21 cellular contexts compared by ENCODE assay signal in the genomic region with DNA sequence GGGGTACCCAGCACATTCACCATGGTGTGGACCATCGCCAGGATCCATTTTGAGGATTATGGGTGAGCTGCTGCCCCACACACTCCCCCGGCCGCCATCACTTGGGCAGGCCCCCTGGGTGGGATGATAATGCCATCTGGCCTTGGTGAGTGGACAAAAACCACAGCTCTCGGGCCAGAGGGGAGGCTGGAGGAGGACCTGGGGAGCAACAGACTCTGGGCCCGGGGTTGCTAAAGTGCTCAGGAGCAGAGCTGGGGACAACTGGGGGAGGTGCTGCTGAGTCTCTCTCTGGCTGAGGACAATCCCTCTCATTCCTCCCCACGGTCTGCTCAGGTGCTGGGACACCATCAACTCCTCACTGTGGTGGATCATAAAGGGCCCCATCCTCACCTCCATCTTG. TPM values are rescaled to one million over a fixed set of nuclear protein-coding genes. Genes with fewer than 3 reads are reported as not detected.
A peak's percentile ranks its signal among the peaks of the same experiment; 100 is the strongest.
DNase-seq lines count a peak whose midpoint lies in the region; ATAC-seq and TF ChIP-seq lines count a peak whose summit lies in the region.
"Had no signal": no experiment of that assay in that cellular context is flagged by ENCODE, and none has a peak within 500 bp of the region (broad histone marks: within the 10 kb centered on the region; RNA-seq: fewer than 3 reads in every experiment).

No MANE protein-coding gene starts in this region.

- H3K4me3 ChIP-seq in IMR-90 (ENCODE audit: insufficient read depth, low read depth, low read length), result no peak overlapping the region
- H3K4me3 ChIP-seq in effector memory CD4-positive, alpha-beta T cell (ENCODE audit: insufficient read depth, low read depth, low read length, poor library complexity, severe bottlenecking), result peak overlapping the region; percentile 2
- H3K4me3 ChIP-seq: SJCRH30 had no signal

- CTCF ChIA-PET in activated naive CD4-positive, alpha-beta T cell treated with anti-CD3 and anti-CD28 coated beads, Interleukin-2, amount 10 ng/mL, durations not matched to agents 7 days and 5 days (lab: Charles Lee), result interaction anchor here (0.7 to 9.6 kb wide), 4 partner anchors 8 to 213 kb away, joined by 3 to 98 read pairs (median 3); no protein-coding TSS in a partner anchor
- CTCF ChIA-PET in IMR-90 (lab: Yijun Ruan, JAX), result no interaction called here

- dilution Hi-C loops in IMR-90 (cut with HindIII; ENCODE audit: low sequenced_read_pairs, unreplicated experiment), result no loop called here

- TF ChIP-seq CTCF in IMR-90 (conservative IDR thresholded peaks at IDR 0.05; ENCODE audit: low read depth, low read length), result no peak

- no peaks in the 10 kb centered on the region for H3K9me1 ChIP-seq in IMR-90 (ENCODE audit: insufficient read depth, low read length)

- no peaks in the 10 kb centered on the region for H3K9me3 Mint-ChIP-seq in activated naive CD4-positive, alpha-beta T cell treated with anti-CD3 and anti-CD28 coated beads, Interleukin-2, amount 10 ng/mL, durations not matched to agents 7 days and 5 days
- peaks cover 0 to 4% of the 10 kb centered on the region in 2 donors for H3K9me3 Mint-ChIP-seq in activated naive CD4-positive, alpha-beta T cell treated with anti-CD3 and anti-CD28 coated beads, Interleukin-2, amount 50 U/mL, for 72 hours

- no peak overlapping the region for H4K8ac ChIP-seq in IMR-90 (ENCODE audit: low read depth in 2 of 2, low read length in 2 of 2)

- H3K9ac ChIP-seq in IMR-90 (ENCODE audit: low read depth, low read length), result no peak overlapping the region

- no peak overlapping the region for H2BK120ac ChIP-seq in IMR-90 (ENCODE audit: low read depth, low read length)

- no peaks in the 10 kb centered on the region for H4K20me1 ChIP-seq in IMR-90 (ENCODE audit: insufficient read depth, low read length)

- no peak for TF ChIP-seq POLR2A in IMR-90 (IDR thresholded peaks at IDR 0.05; ENCODE audit: low read depth, low read length)

- H2BK5ac ChIP-seq in IMR-90 (ENCODE audit: low read depth, low read length, poor library complexity, severe bottlenecking), result no peak overlapping the region

- H3K79me1 ChIP-seq in IMR-90 (ENCODE audit: low read depth in 1 of 2, low read length in 2 of 2), result no peaks in the 10 kb centered on the region

- H2AFZ ChIP-seq in IMR-90 (replicated peaks; ENCODE audit: low read length, poor library complexity), result peak overlapping the region; percentile 19

- no peaks in the 10 kb centered on the region for H3K36me3 ChIP-seq in IMR-90 (ENCODE audit: control insufficient read depth, insufficient read depth, low read length)
- H3K36me3 ChIP-seq in effector memory CD4-positive, alpha-beta T cell (ENCODE audit: control insufficient read depth, insufficient read depth, low read length), result peaks cover 11% of the 10 kb centered on the region
- H3K36me3 ChIP-seq: SJCRH30 had no signal

- TF ChIP-seq RAD21 in IMR-90 (IDR thresholded peaks at IDR 0.05; ENCODE audit: low read length), result no peak

- H3K4me2 ChIP-seq in IMR-90 (ENCODE audit: low read depth, low read length), result no peak overlapping the region

- H4K91ac ChIP-seq in IMR-90 (ENCODE audit: insufficient read depth, low read depth, low read length), result no peak overlapping the region

- POLR2A ChIA-PET in IMR-90 (lab: Charles Lee; ENCODE audit: unreplicated experiment), result no interaction called here

- peak overlapping the region; percentile 85 for H3K27ac Mint-ChIP-seq in activated naive CD4-positive, alpha-beta T cell treated with anti-CD3 and anti-CD28 coated beads, Interleukin-2, amount 10 ng/mL, durations not matched to agents 7 days and 5 days
- no peak overlapping the region for H3K27ac Mint-ChIP-seq in activated naive CD4-positive, alpha-beta T cell treated with anti-CD3 and anti-CD28 coated beads, Interleukin-2, amount 50 U/mL, for 72 hours

- H3K18ac ChIP-seq in IMR-90 (ENCODE audit: low read depth, low read length), result no peak overlapping the region

- BruUV-seq in IMR-90 (replicated peaks; lab: Mats Ljungman, UMichigan), result no TSS peak

- in situ Hi-C loops in IMR-90 (cut with MboI; ENCODE audit: low sequenced_read_pairs), result loop anchor here (10.0 kb wide), 1 partner anchor 277 kb away; no protein-coding TSS in a partner anchor

- no peak overlapping the region for H2BK15ac ChIP-seq in IMR-90 (ENCODE audit: low read depth, low read length)

- 0% methylated on average over 1 of the region's 6 CpGs; no CpG with 5 or more reads in 1 of the 2 experiments for WGBS in IMR-90 (ENCODE audit: extremely low coverage in 2 of 2, insufficient read length in 1 of 2), 2 experiments

- intact Hi-C loops in IMR-90 (cut with micrococcal nuclease), result no loop called here

- H2BK20ac ChIP-seq in IMR-90 (ENCODE audit: low read depth, low read length), result no peak overlapping the region

- H3K27ac ChIP-seq in IMR-90 (ENCODE audit: insufficient read depth, low read length), result no peak overlapping the region
- H3K27ac ChIP-seq in effector memory CD4-positive, alpha-beta T cell (ENCODE audit: insufficient read depth, low read length, poor library complexity, severe bottlenecking), result no peak overlapping the region
- H3K27ac ChIP-seq in temporal lobe (ENCODE audit: low read depth, low read length), result peak overlapping the region; percentile 70
- H3K27ac ChIP-seq: SJCRH30 had no signal

- H3K4me3 Mint-ChIP-seq in activated naive CD4-positive, alpha-beta T cell treated with anti-CD3 and anti-CD28 coated beads, Interleukin-2, amount 10 ng/mL, durations not matched to agents 7 days and 5 days, result no peak overlapping the region
- H3K4me3 Mint-ChIP-seq: CD14-positive monocyte had no signal

- H3K27me3 Mint-ChIP-seq in activated naive CD4-positive, alpha-beta T cell treated with anti-CD3 and anti-CD28 coated beads, Interleukin-2, amount 10 ng/mL, durations not matched to agents 7 days and 5 days, result no peaks in the 10 kb centered on the region

- no peaks in the 10 kb centered on the region for H3K4me1 ChIP-seq in IMR-90 (ENCODE audit: control insufficient read depth, insufficient read depth, low read length)
- H3K4me1 ChIP-seq in effector memory CD4-positive, alpha-beta T cell (ENCODE audit: control insufficient read depth, insufficient read depth, low read length, poor library complexity, severe bottlenecking), result peaks cover 73% of the 10 kb centered on the region
- H3K4me1 ChIP-seq: SJCRH30 had no signal

- DNase-seq in activated naive CD4-positive, alpha-beta T cell treated with anti-CD3 and anti-CD28 coated beads, Interleukin-2, amount 10 ng/mL, durations not matched to agents 7 days and 5 days, result no peak
- no peak for DNase-seq in activated naive CD4-positive, alpha-beta T cell treated with anti-CD3 and anti-CD28 coated beads, Interleukin-2, amount 50 U/mL, for 72 hours (ENCODE audit: low spot score in 2 of 2)
- no peak for DNase-seq in IMR-90
- no peak for DNase-seq in effector memory CD4-positive, alpha-beta T cell
- no peak for DNase-seq in D341Med (ENCODE audit: low spot score)
- DNase-seq: COR-L47, DMS 273 treated with DMSO at 0.1 percent for 48 hours, DMS79 treated with DMSO at 0.1 percent for 48 hours, GOT3, HCEC 1CT, Kasumi-1, NCI-H1694, NCI-H2081, NCI-H2171, NCI-H524 treated with DMSO at 0.1 percent for 48 hours, SJCRH30 had no signal

- H3K9me3 ChIP-seq in IMR-90 (ENCODE audit: control insufficient read depth, insufficient read depth, low read length), result no peaks in the 10 kb centered on the region
- H3K9me3 ChIP-seq in effector memory CD4-positive, alpha-beta T cell (ENCODE audit: control insufficient read depth, low read length), result no peaks in the 10 kb centered on the region
- H3K9me3 ChIP-seq: SJCRH30 had no signal

- no peak overlapping the region for H3K23ac ChIP-seq in IMR-90 (ENCODE audit: low read depth, low read length)

- H2AK5ac ChIP-seq in IMR-90 (ENCODE audit: low read depth, low read length), result no peak overlapping the region

- no peak overlapping the region for H3K56ac ChIP-seq in IMR-90 (ENCODE audit: extremely low read depth, insufficient read depth, low read length)

- H3K14ac ChIP-seq in IMR-90 (replicated peaks; ENCODE audit: low read depth, low read length), result no peak overlapping the region

- H3K36me3 Mint-ChIP-seq in activated naive CD4-positive, alpha-beta T cell treated with anti-CD3 and anti-CD28 coated beads, Interleukin-2, amount 10 ng/mL, durations not matched to agents 7 days and 5 days, result peaks cover 46% of the 10 kb centered on the region
- H3K36me3 Mint-ChIP-seq in activated naive CD4-positive, alpha-beta T cell treated with anti-CD3 and anti-CD28 coated beads, Interleukin-2, amount 50 U/mL, for 72 hours, result peaks cover 0 to 5% of the 10 kb centered on the region in 2 donors

- H3K4ac ChIP-seq in IMR-90 (ENCODE audit: low read depth, low read length), result no peak overlapping the region

- peaks cover 84% of the 10 kb centered on the region for H3K4me1 Mint-ChIP-seq in activated naive CD4-positive, alpha-beta T cell treated with anti-CD3 and anti-CD28 coated beads, Interleukin-2, amount 10 ng/mL, durations not matched to agents 7 days and 5 days

- H2AK9ac ChIP-seq in IMR-90 (replicated peaks; ENCODE audit: low read depth, low read length, poor library complexity), result no peak overlapping the region

- H3K27me3 ChIP-seq in IMR-90 (ENCODE audit: control insufficient read depth, insufficient read depth, low read length), result peaks cover 19% of the 10 kb centered on the region
- H3K27me3 ChIP-seq in effector memory CD4-positive, alpha-beta T cell (replicated peaks; ENCODE audit: control insufficient read depth, insufficient read depth, low read length, poor library complexity, severe bottlenecking), result no peaks in the 10 kb centered on the region
- H3K27me3 ChIP-seq: SJCRH30 had no signal

- no peak for ATAC-seq in activated naive CD4-positive, alpha-beta T cell treated with anti-CD3 and anti-CD28 coated beads, Interleukin-2, amount 50 U/mL, for 72 hours
- ATAC-seq in IMR-90 (ENCODE audit: low read depth) (no peak), HG03045 (IDR thresholded peaks at IDR 0.05; ENCODE audit: unreplicated experiment) (no peak), HG03135 (IDR thresholded peaks at IDR 0.05; ENCODE audit: unreplicated experiment) (no peak)
- ATAC-seq: Panc1 had no signal

- no peak overlapping the region for H4K5ac ChIP-seq in IMR-90 (ENCODE audit: low read depth, low read length)

RNA-seq across cellular contexts. Expression of a gene that starts 29.0 kb away (rescaled TPM):
- total RNA-seq in activated naive CD4-positive, alpha-beta T cell treated with anti-CD3 and anti-CD28 coated beads, Interleukin-2, amount 50 U/mL, for 72 hours, result 1 to 10 TPM; 5.2 to 7.0 TPM
- total RNA-seq in IMR-90 (2012; rRNA removed), result not detected in 2 replicates
- polyA plus RNA-seq in IMR-90 (2012; rRNA removed), result not detected in 2 replicates
- not detected in 2 replicates for polyA plus RNA-seq in IMR-90 (2012; cell fraction: cytosol; rRNA removed)
- polyA plus RNA-seq in IMR-90 (2012; cell fraction: nucleus; rRNA removed; ENCODE audit: low replicate concordance), result not detected in 2 replicates
- total RNA-seq in temporal lobe, result under 0.01 TPM
- total RNA-seq: SJCRH30 had no signal

RNA-seq across cellular contexts. Expression of a gene that starts 50.3 kb away (rescaled TPM):
- 10 to 100 TPM; 37.6 to 42.3 TPM for total RNA-seq in activated naive CD4-positive, alpha-beta T cell treated with anti-CD3 and anti-CD28 coated beads, Interleukin-2, amount 50 U/mL, for 72 hours
- total RNA-seq in IMR-90 (2012; rRNA removed) (43.9 and 46.9 TPM in 2 replicates), temporal lobe (46.2 TPM)
- 19.9 and 24.0 TPM in 2 replicates for polyA plus RNA-seq in IMR-90 (2012; rRNA removed)
- 11.0 and 11.6 TPM in 2 replicates for polyA plus RNA-seq in IMR-90 (2012; cell fraction: cytosol; rRNA removed)
- polyA plus RNA-seq in IMR-90 (2012; cell fraction: nucleus; rRNA removed; ENCODE audit: low replicate concordance), result 8.1 and 22.9 TPM in 2 replicates

RNA-seq across cellular contexts. Expression of a gene that starts 59.2 kb away (rescaled TPM):
- total RNA-seq in activated naive CD4-positive, alpha-beta T cell treated with anti-CD3 and anti-CD28 coated beads, Interleukin-2, amount 50 U/mL, for 72 hours, result 10 to 100 TPM; 47.7 to 58.3 TPM
- total RNA-seq in IMR-90 (2012; rRNA removed) (19.4 and 23.6 TPM in 2 replicates), temporal lobe (22.9 TPM)
- 14.9 and 18.7 TPM in 2 replicates for polyA plus RNA-seq in IMR-90 (2012; rRNA removed)
- 6.4 and 6.7 TPM in 2 replicates for polyA plus RNA-seq in IMR-90 (2012; cell fraction: cytosol; rRNA removed)
- 1.5 and 10.1 TPM in 2 replicates for polyA plus RNA-seq in IMR-90 (2012; cell fraction: nucleus; rRNA removed; ENCODE audit: low replicate concordance)
